22 cellular contexts compared by ENCODE assay signal in genomic region chr3:52784021-52784621, GRCh38. TPM values are rescaled to one million over a fixed set of nuclear protein-coding genes. Genes with fewer than 3 reads are reported as not detected.
DNase-seq lines count a peak whose midpoint lies in the region; ATAC-seq and TF ChIP-seq lines count a peak whose summit lies in the region.
"Had no signal": no experiment of that assay in that cellular context is flagged by ENCODE, and none has a peak within 500 bp of the region (broad histone marks: within the 10 kb centered on the region; RNA-seq: fewer than 3 reads in every experiment).

No MANE protein-coding gene starts in this region.

- H2AK5ac ChIP-seq in neuronal stem cell (ENCODE audit: low read depth, low read length) = no peak overlapping the region

- peak overlapping the region; percentile 18 for H3K23ac ChIP-seq in neuronal stem cell (ENCODE audit: low read depth, low read length, poor library complexity)

- H3K4me2 ChIP-seq in neuronal stem cell (ENCODE audit: insufficient read depth, low read length, poor library complexity, severe bottlenecking) = no peak overlapping the region

- no peaks in the 10 kb centered on the region for H3K36me3 Mint-ChIP-seq in natural killer cell treated with Interleukin-12 subunit alpha and Interleukin-12 subunit beta and Interleukin-15 and Interleukin-18, amount 100 ng/mL, for 72 hours
- H3K36me3 Mint-ChIP-seq in natural killer cell (no peaks in the 10 kb centered on the region), glutamatergic neuron (ENCODE audit: unreplicated experiment) (no peaks in the 10 kb centered on the region)

- no peaks in the 10 kb centered on the region for H3K36me3 ChIP-seq in neuronal stem cell (replicated peaks in 1 of 2; ENCODE audit: control insufficient read depth in 2 of 2, insufficient read depth in 2 of 2, low read length in 2 of 2)
- no peaks in the 10 kb centered on the region for H3K36me3 ChIP-seq in A673 (ENCODE audit: insufficient read depth, low read length, poor library complexity, severe bottlenecking)
- H3K36me3 ChIP-seq: SJCRH30 had no signal

- no peak overlapping the region for H4K91ac ChIP-seq in neuronal stem cell (ENCODE audit: low read depth, low read length, poor library complexity)

- no peak overlapping the region for H2BK15ac ChIP-seq in neuronal stem cell (ENCODE audit: low read length)

- no peak overlapping the region for H2BK5ac ChIP-seq in neuronal stem cell (ENCODE audit: low read length)

- H3K4me1 ChIP-seq in neuronal stem cell (ENCODE audit: control insufficient read depth in 2 of 2, insufficient read depth in 1 of 2, low read depth in 1 of 2, low read length in 2 of 2) (peaks cover 0 to 3% of the 10 kb centered on the region in 2 donors), A673 (ENCODE audit: insufficient read depth, low read length, poor library complexity, severe bottlenecking) (no peaks in the 10 kb centered on the region)
- H3K4me1 ChIP-seq: SJCRH30 had no signal

- H3K14ac ChIP-seq in neuronal stem cell (ENCODE audit: low read length) = no peak overlapping the region

- no peak overlapping the region for H3K27ac Mint-ChIP-seq in natural killer cell treated with Interleukin-12 subunit alpha and Interleukin-12 subunit beta and Interleukin-15 and Interleukin-18, amount 100 ng/mL, for 72 hours
- H3K27ac Mint-ChIP-seq in natural killer cell (no peak overlapping the region), glutamatergic neuron (ENCODE audit: unreplicated experiment) (no peak overlapping the region)
- H3K27ac Mint-ChIP-seq: HFFc6 had no signal

- POLR2A ChIA-PET in A673 (lab: Charles Lee; ENCODE audit: low non-redundant PET) = no interaction called here

- CTCF ChIA-PET in A673 (lab: Charles Lee) = no interaction called here

- no peak for ATAC-seq in natural killer cell treated with Interleukin-12 subunit alpha and Interleukin-12 subunit beta and Interleukin-15 and Interleukin-18, amount 100 ng/mL, for 72 hours
- ATAC-seq in natural killer cell (no peak), HG03521 (IDR thresholded peaks at IDR 0.05; ENCODE audit: unreplicated experiment) (no peak), HG02852 (IDR thresholded peaks at IDR 0.05; ENCODE audit: unreplicated experiment) (no peak)
- ATAC-seq: PC-3 had no signal

- H3K9ac ChIP-seq in neuronal stem cell (ENCODE audit: low read depth, low read length, poor library complexity) = no peak overlapping the region

- no TSS peak for BruUV-seq in A673 (replicated peaks; lab: Mats Ljungman, UMichigan)

- TF ChIP-seq CTCF in natural killer cell (IDR thresholded peaks at IDR 0.05) (no peak), glutamatergic neuron (IDR thresholded peaks at IDR 0.05; ENCODE audit: partially characterized antibody, unreplicated experiment) (no peak), A673 (conservative IDR thresholded peaks at IDR 0.05; ENCODE audit: low read depth, low read length) (no peak)

- no peak overlapping the region for H3K4me3 Mint-ChIP-seq in natural killer cell treated with Interleukin-12 subunit alpha and Interleukin-12 subunit beta and Interleukin-15 and Interleukin-18, amount 100 ng/mL, for 72 hours
- no peak overlapping the region for H3K4me3 Mint-ChIP-seq in natural killer cell
- no peak overlapping the region for H3K4me3 Mint-ChIP-seq in glutamatergic neuron (ENCODE audit: unreplicated experiment)
- H3K4me3 Mint-ChIP-seq: HFFc6 had no signal

- peaks cover 4 to 8% of the 10 kb centered on the region in 2 donors for H3K4me1 Mint-ChIP-seq in natural killer cell treated with Interleukin-12 subunit alpha and Interleukin-12 subunit beta and Interleukin-15 and Interleukin-18, amount 100 ng/mL, for 72 hours (ENCODE audit: low read depth in 2 of 2)
- H3K4me1 Mint-ChIP-seq in natural killer cell (peaks cover 6 to 20% of the 10 kb centered on the region in 2 donors), glutamatergic neuron (ENCODE audit: low read depth, unreplicated experiment) (peaks cover 2% of the 10 kb centered on the region)

- H3K18ac ChIP-seq in neuronal stem cell (ENCODE audit: low read length) = no peak overlapping the region

- H2BK120ac ChIP-seq in neuronal stem cell (ENCODE audit: low read depth, low read length) = no peak overlapping the region

- H3K4ac ChIP-seq in neuronal stem cell (ENCODE audit: low read length) = no peak overlapping the region

- no peaks in the 10 kb centered on the region for H3K9me3 Mint-ChIP-seq in natural killer cell treated with Interleukin-12 subunit alpha and Interleukin-12 subunit beta and Interleukin-15 and Interleukin-18, amount 100 ng/mL, for 72 hours
- no peaks in the 10 kb centered on the region for H3K9me3 Mint-ChIP-seq in natural killer cell
- H3K9me3 Mint-ChIP-seq in glutamatergic neuron (ENCODE audit: unreplicated experiment) = peaks cover 2% of the 10 kb centered on the region
- H3K9me3 Mint-ChIP-seq: HFFc6 had no signal

- no peak overlapping the region for H2AFZ ChIP-seq in neuronal stem cell (ENCODE audit: low read length)

- H3K9me3 ChIP-seq in neuronal stem cell (replicated peaks in 1 of 2; ENCODE audit: control insufficient read depth in 2 of 2, insufficient read depth in 1 of 2, low read depth in 1 of 2, low read length in 2 of 2) = no peaks in the 10 kb centered on the region
- no peaks in the 10 kb centered on the region for H3K9me3 ChIP-seq in A673 (ENCODE audit: low read depth, low read length, poor library complexity, severe bottlenecking)
- H3K9me3 ChIP-seq: SJCRH30 had no signal

- H2BK12ac ChIP-seq in neuronal stem cell (ENCODE audit: low read length) = no peak overlapping the region

- no peaks in the 10 kb centered on the region for H3K79me1 ChIP-seq in neuronal stem cell (ENCODE audit: low read depth, low read length)

- H3K4me3 ChIP-seq in neuronal stem cell (ENCODE audit: low read length in 2 of 2) = no peak overlapping the region
- no peak overlapping the region for H3K4me3 ChIP-seq in A673 (ENCODE audit: low read depth, low read length, poor library complexity, severe bottlenecking)
- H3K4me3 ChIP-seq: SJCRH30 had no signal

- intact Hi-C loops in natural killer cell (cut with micrococcal nuclease) = no loop called here
- intact Hi-C loops in A673 (cut with micrococcal nuclease; ENCODE audit: unreplicated experiment) = no loop called here

- H3K27me3 ChIP-seq in neuronal stem cell (ENCODE audit: control insufficient read depth in 3 of 3, insufficient read depth in 3 of 3, low read depth in 1 of 3, low read length in 3 of 3) (peaks cover 0 to 23% (median 0%) of the 10 kb centered on the region in 3 experiments), A673 (replicated peaks; ENCODE audit: insufficient read depth, low read depth, low read length, poor library complexity) (no peaks in the 10 kb centered on the region)
- H3K27me3 ChIP-seq: SJCRH30 had no signal

- H3K27me3 Mint-ChIP-seq in natural killer cell treated with Interleukin-12 subunit alpha and Interleukin-12 subunit beta and Interleukin-15 and Interleukin-18, amount 100 ng/mL, for 72 hours = peaks cover 0 to 3% of the 10 kb centered on the region in 2 donors
- H3K27me3 Mint-ChIP-seq in natural killer cell (ENCODE audit: low read depth in 2 of 2) = peaks cover 0 to 3% of the 10 kb centered on the region in 2 donors
- peaks cover 8% of the 10 kb centered on the region for H3K27me3 Mint-ChIP-seq in glutamatergic neuron (ENCODE audit: unreplicated experiment)

- H3K27ac ChIP-seq in neuronal stem cell (replicated peaks; ENCODE audit: low read length) (no peak overlapping the region), A673 (ENCODE audit: low read depth, low read length, poor library complexity, severe bottlenecking) (no peak overlapping the region)
- H3K27ac ChIP-seq: C4-2B, SJCRH30 had no signal

- WGBS in neuronal stem cell (ENCODE audit: extremely low coverage in 2 of 2, insufficient read length in 2 of 2, insufficient replicate concordance in 1 of 2), 2 donors = no CpG with 5 or more reads among the region's 18 CpGs

- peak; percentile 54 for DNase-seq in natural killer cell treated with Interleukin-12 subunit alpha and Interleukin-12 subunit beta and Interleukin-15 and Interleukin-18, amount 100 ng/mL, for 72 hours (ENCODE audit: low spot score)
- no peak for DNase-seq in natural killer cell
- DNase-seq in glutamatergic neuron = peak; percentile 1
- DNase-seq in neuronal stem cell (ENCODE audit: low spot score) = no peak
- no peak for DNase-seq in A673 (ENCODE audit: low spot score)
- DNase-seq: AML-193, DMS79 treated with DMSO at 0.1 percent for 48 hours, H7, HFFc6, IMR-90, NCI-H1417, NCI-H187, NCI-H2227 treated with DMSO at 0.1 percent for 48 hours, NCI-H524, PC-3, RPMI8226, SJCRH30 had no signal

- no peak overlapping the region for H4K8ac ChIP-seq in neuronal stem cell (ENCODE audit: low read depth, low read length)

RNA-seq across cellular contexts. Expression of gene ITIH1, which starts 6.7 kb away (rescaled TPM):
- total RNA-seq in natural killer cell treated with Interleukin-12 subunit alpha and Interleukin-12 subunit beta and Interleukin-15 and Interleukin-18, amount 100 ng/mL, for 72 hours = not detected
- total RNA-seq in natural killer cell (under 1 TPM in 1 of 3 donors, not detected in 2; 0.56 TPM), glutamatergic neuron (ENCODE audit: unreplicated experiment) (not detected), A673 (2021) (not detected in 2 replicates)
- polyA plus RNA-seq in neuronal stem cell (2013, experiment 1 of 2) = not detected
- not detected for polyA plus RNA-seq in neuronal stem cell (2013, experiment 2 of 2)
- total RNA-seq: H7, HFFc6, HT-29, IMR-90, M059J, PC-3 had no signal
- polyA plus RNA-seq: IMR-90 had no signal

RNA-seq across cellular contexts. Expression of gene ITIH3, which starts 10.5 kb away (rescaled TPM):
- not detected for total RNA-seq in natural killer cell treated with Interleukin-12 subunit alpha and Interleukin-12 subunit beta and Interleukin-15 and Interleukin-18, amount 100 ng/mL, for 72 hours
- total RNA-seq in natural killer cell = not detected
- total RNA-seq in glutamatergic neuron (ENCODE audit: unreplicated experiment) = not detected
- polyA plus RNA-seq in neuronal stem cell (2013, experiment 1 of 2) = 0.07 TPM
- polyA plus RNA-seq in neuronal stem cell (2013, experiment 2 of 2) = 0.08 TPM
- not detected in 2 replicates for total RNA-seq in A673 (2021)
- total RNA-seq: H7, HT-29, M059J, PC-3, SJCRH30 had no signal

RNA-seq across cellular contexts. Expression of gene NEK4, which starts 13.4 kb away (rescaled TPM):
- total RNA-seq in natural killer cell treated with Interleukin-12 subunit alpha and Interleukin-12 subunit beta and Interleukin-15 and Interleukin-18, amount 100 ng/mL, for 72 hours = 10 to 100 TPM; 24.8 to 52.7 TPM
- total RNA-seq in natural killer cell (10 to 100 TPM; 13.8 to 19.5 (median 15.5) TPM), glutamatergic neuron (ENCODE audit: unreplicated experiment) (28.5 TPM), A673 (2021) (22.0 and 24.9 TPM in 2 replicates)
- polyA plus RNA-seq in neuronal stem cell (2013, experiment 1 of 2) = 15.7 TPM
- polyA plus RNA-seq in neuronal stem cell (2013, experiment 2 of 2) = 16.7 TPM

RNA-seq across cellular contexts. Expression of gene ITIH4, which starts 46.4 kb away (rescaled TPM):
- 10 to 100 TPM in 1 of 2 donors, 1 to 10 TPM in 1; 8.5 to 14.6 TPM for total RNA-seq in natural killer cell treated with Interleukin-12 subunit alpha and Interleukin-12 subunit beta and Interleukin-15 and Interleukin-18, amount 100 ng/mL, for 72 hours
- total RNA-seq in natural killer cell (10 to 100 TPM; 28.2 to 33.0 (median 32.8) TPM), glutamatergic neuron (ENCODE audit: unreplicated experiment) (8.0 TPM), A673 (2021) (1.7 and 3.4 TPM in 2 replicates)
- polyA plus RNA-seq in neuronal stem cell (2013, experiment 1 of 2) = 1.4 TPM
- 1.7 TPM for polyA plus RNA-seq in neuronal stem cell (2013, experiment 2 of 2)
- total RNA-seq: HT-29, SJCRH30 had no signal

RNA-seq across cellular contexts. Expression of gene MUSTN1, which starts 50.7 kb away (rescaled TPM):
- 1 to 10 TPM in 1 of 2 donors, not detected in 1; 1.3 TPM for total RNA-seq in natural killer cell treated with Interleukin-12 subunit alpha and Interleukin-12 subunit beta and Interleukin-15 and Interleukin-18, amount 100 ng/mL, for 72 hours
- total RNA-seq in natural killer cell (1 to 10 TPM; 5.3 to 7.7 (median 6.8) TPM), glutamatergic neuron (ENCODE audit: unreplicated experiment) (3.5 TPM), A673 (2021) (1.5 TPM in 1 of 2 replicates, not detected in the other)
- 10.7 TPM for polyA plus RNA-seq in neuronal stem cell (2013, experiment 1 of 2)
- 10.5 TPM for polyA plus RNA-seq in neuronal stem cell (2013, experiment 2 of 2)
- total RNA-seq: HT-29, IMR-90 had no signal
- polyA plus RNA-seq: IMR-90 had no signal

Comparison
In these comparisons a context has a peak if more than half of its experiments do, and no peak if none do; other contexts are left out.
1. DNase-seq: peak in natural killer cell treated with Interleukin-12 subunit alpha and Interleukin-12 subunit beta and Interleukin-15 and Interleukin-18, amount 100 ng/mL, for 72 hours (single experiment) and glutamatergic neuron (single experiment); none in natural killer cell (single experiment), neuronal stem cell (single experiment) and A673 (single experiment).